In genomic region chr1:201310251-201310985, GRCh38 we compare ENCODE assay signal across 19 cellular contexts. TPM values are rescaled to one million over a fixed set of nuclear protein-coding genes. Genes with fewer than 3 reads are reported as not detected.
A peak's percentile ranks its signal among the peaks of the same experiment; 100 is the strongest.
DNase-seq lines count a peak whose midpoint lies in the region; ATAC-seq, FAIRE-seq and TF ChIP-seq lines count a peak whose summit lies in the region.
"Had no signal": no experiment of that assay in that cellular context is flagged by ENCODE, and none has a peak within 500 bp of the region (broad histone marks: within the 10 kb centered on the region; RNA-seq: fewer than 3 reads in every experiment).

No MANE protein-coding gene starts in this region.

- no peaks in the 10 kb centered on the region for H4K20me1 ChIP-seq in endothelial cell of umbilical vein (replicated peaks; ENCODE audit: control insufficient read depth, extremely low read depth, insufficient read depth, low read length)
- H4K20me1 ChIP-seq in neural progenitor cell (ENCODE audit: low read depth): no peaks in the 10 kb centered on the region

- no peaks in the 10 kb centered on the region for H3K9me1 ChIP-seq in endothelial cell of umbilical vein (replicated peaks; ENCODE audit: control insufficient read depth, extremely low read depth, insufficient read depth, low read length)

- POLR2A ChIA-PET in A549 (lab: Yijun Ruan, JAX): interaction anchor here (0.8 kb wide), 1 partner anchor 35 kb away, joined by 3 read pairs; no protein-coding TSS in a partner anchor
- POLR2A ChIA-PET in endothelial cell of umbilical vein (lab: Charles Lee): no interaction called here

- TF ChIP-seq POLR2A in A549 (IDR thresholded peaks at IDR 0.05; ENCODE audit: low read length): no peak
- no peak for TF ChIP-seq POLR2A in endothelial cell of umbilical vein (IDR thresholded peaks at IDR 0.05; ENCODE audit: low read depth, low read length)

- 37% methylated on average over 6 of the region's 7 CpGs for WGBS in A549 (ENCODE audit: missing lambda C conversion rate)

- dilution Hi-C loops in endothelial cell of umbilical vein (cut with MboI; ENCODE audit: extremely low pct_ligation_motif_present, low sequenced_read_pairs): no loop called here

- H3K9me3 ChIP-seq in A549: no peaks in the 10 kb centered on the region
- no peaks in the 10 kb centered on the region for H3K9me3 ChIP-seq in endothelial cell of umbilical vein (replicated peaks; ENCODE audit: control insufficient read depth, insufficient read depth, low read length)
- no peaks in the 10 kb centered on the region for H3K9me3 ChIP-seq in neural progenitor cell (ENCODE audit: low read depth)
- H3K9me3 ChIP-seq: spleen, tibial nerve had no signal

- H3K4me3 ChIP-seq in A549: no peak overlapping the region
- H3K4me3 ChIP-seq in endothelial cell of umbilical vein (replicated peaks in 1 of 3; ENCODE audit: insufficient read depth in 1 of 3, low read depth in 1 of 3, low read length in 3 of 3): no peak overlapping the region
- no peak overlapping the region for H3K4me3 ChIP-seq in neural progenitor cell
- H3K4me3 ChIP-seq: spleen, tibial nerve had no signal

- intact Hi-C loops in endothelial cell of umbilical vein (cut with micrococcal nuclease): no loop called here

- no peak for TF ChIP-seq EP300 in A549 (IDR thresholded peaks at IDR 0.05)

- H3K4me3 Mint-ChIP-seq in neural progenitor cell: no peak overlapping the region
- H3K4me3 Mint-ChIP-seq: CD8-positive, alpha-beta memory T cell; endodermal cell; naive thymus-derived CD8-positive, alpha-beta T cell had no signal

- no peaks in the 10 kb centered on the region for H3F3A ChIP-seq in neural progenitor cell (ENCODE audit: low read depth)

- peaks cover 24% of the 10 kb centered on the region for H3K4me1 Mint-ChIP-seq in neural progenitor cell
- H3K4me1 Mint-ChIP-seq: CD8-positive, alpha-beta memory T cell had no signal

- CTCF ChIA-PET in A549 (lab: Yijun Ruan, JAX): interaction anchor here (0.9 to 6.8 kb wide), 8 partner anchors 12 to 56 kb away, joined by 3 to 50 read pairs (median 4); no protein-coding TSS in a partner anchor
- CTCF ChIA-PET in endothelial cell of umbilical vein (lab: Charles Lee): interaction anchor here (1.2 kb wide), 1 partner anchor 21 kb away, joined by 3 read pairs; no protein-coding TSS in a partner anchor

- H3K27ac ChIP-seq in A549 (peak overlapping the region; percentile 18 to 38; a peak in 3 of 6 replicates), endothelial cell of umbilical vein (ENCODE audit: insufficient read depth, low read depth, low read length) (no peak overlapping the region), neural progenitor cell (no peak overlapping the region)
- H3K27ac ChIP-seq: spleen, tibial nerve had no signal

- no peak for ATAC-seq in A549
- ATAC-seq in GM21723 (IDR thresholded peaks at IDR 0.05; ENCODE audit: unreplicated experiment): no peak

- no peak for FAIRE-seq in A549 (lab: Jason Lieb, UNC)
- FAIRE-seq in endothelial cell of umbilical vein (lab: Jason Lieb, UNC): no peak

- no peak overlapping the region for H2AFZ ChIP-seq in endothelial cell of umbilical vein (ENCODE audit: low read depth, low read length)
- no peak overlapping the region for H2AFZ ChIP-seq in neural progenitor cell (replicated peaks)

- no peaks in the 10 kb centered on the region for H3K36me3 Mint-ChIP-seq in neural progenitor cell
- H3K36me3 Mint-ChIP-seq: CD8-positive, alpha-beta memory T cell; naive thymus-derived CD8-positive, alpha-beta T cell had no signal

- H3K9me3 Mint-ChIP-seq in neural progenitor cell: no peaks in the 10 kb centered on the region
- H3K9me3 Mint-ChIP-seq: CD8-positive, alpha-beta memory T cell; endodermal cell; naive thymus-derived CD8-positive, alpha-beta T cell had no signal

- peak overlapping the region; percentile 5; the same call in 2 of the 3 replicates for H3K4me2 ChIP-seq in A549
- no peak overlapping the region for H3K4me2 ChIP-seq in endothelial cell of umbilical vein (ENCODE audit: insufficient read depth, low read length)
- H3K4me2 ChIP-seq in neural progenitor cell: no peak overlapping the region

- peaks cover 4 to 11% of the 10 kb centered on the region in 2 experiments for H3K27me3 ChIP-seq in endothelial cell of umbilical vein (ENCODE audit: control insufficient read depth in 2 of 2, insufficient read depth in 2 of 2, low read length in 2 of 2)
- H3K27me3 ChIP-seq in neural progenitor cell: peaks cover 12% of the 10 kb centered on the region

- H3K4me1 ChIP-seq in A549 (peaks cover 48% of the 10 kb centered on the region), endothelial cell of umbilical vein (ENCODE audit: control insufficient read depth, extremely low read depth, insufficient read depth, low read length) (peaks cover 8% of the 10 kb centered on the region), neural progenitor cell (peaks cover 9% of the 10 kb centered on the region)

- DNase-seq in A549 (ENCODE audit: low read depth in 1 of 2, low spot score in 1 of 2) (peak in 1 of 2 experiments; percentile 34), NCI-H1694 (lab: John Stamatoyannopoulos, UW) (peak; percentile 85), endothelial cell of umbilical vein (ENCODE audit: low read depth, low spot score) (peak; percentile 20), neural progenitor cell (ENCODE audit: low spot score) (no peak), HCEC 1CT (no peak), iPS-NIHi11 (ENCODE audit: low spot score) (no peak)
- DNase-seq in stimulated activated CD4-positive, alpha-beta T cell treated with anti-CD3 and anti-CD28 coated beads, Interleukin-2, amount 100 ng/mL, for 48 hours: no peak
- DNase-seq: activated CD4-positive, alpha-beta T cell treated with anti-CD3 and anti-CD28 coated beads for 48 hours; activated CD8-positive, alpha-beta memory T cell treated with anti-CD3 and anti-CD28 coated beads, Interleukin-2, amount 50 U/mL, for 4 hours; CD8-positive, alpha-beta memory T cell; cerebellar nuclear complex; naive thymus-derived CD8-positive, alpha-beta T cell; spleen; T-helper 9 cell had no signal

- TF ChIP-seq CTCF in A549 (IDR thresholded peaks at IDR 0.05): no peak
- no peak for TF ChIP-seq CTCF in endothelial cell of umbilical vein (IDR thresholded peaks at IDR 0.05; ENCODE audit: extremely low read depth in 1 of 2, insufficient read depth in 1 of 2, low read depth in 1 of 2, low read length in 2 of 2)
- no peak for TF ChIP-seq CTCF in neural progenitor cell (IDR thresholded peaks at IDR 0.05)

- BruUV-seq in endothelial cell of umbilical vein (replicated peaks; lab: Mats Ljungman, UMichigan): no TSS peak

- peaks cover 8% of the 10 kb centered on the region for H3K27me3 Mint-ChIP-seq in neural progenitor cell (ENCODE audit: insufficient read depth, low read depth)

- no peak for TF ChIP-seq RAD21 in A549 (conservative IDR thresholded peaks at IDR 0.05 in 1 of 2, IDR thresholded peaks at IDR 0.05 in 1 of 2)

- H3K27ac Mint-ChIP-seq in neural progenitor cell: peak overlapping the region; percentile 66
- H3K27ac Mint-ChIP-seq: CD8-positive, alpha-beta memory T cell; endodermal cell; naive thymus-derived CD8-positive, alpha-beta T cell had no signal

- H3K9ac ChIP-seq in endothelial cell of umbilical vein (replicated peaks; ENCODE audit: extremely low read depth, insufficient read depth, low read length) (no peak overlapping the region), neural progenitor cell (no peak overlapping the region)

- no peaks in the 10 kb centered on the region for H3K79me2 ChIP-seq in endothelial cell of umbilical vein (ENCODE audit: control insufficient read depth, insufficient read depth, low read length)
- no peaks in the 10 kb centered on the region for H3K79me2 ChIP-seq in neural progenitor cell (ENCODE audit: low read depth)

- H3K36me3 ChIP-seq in endothelial cell of umbilical vein (ENCODE audit: control insufficient read depth in 2 of 2, extremely low read depth in 1 of 2, insufficient read depth in 2 of 2, low read length in 2 of 2) (no peaks in the 10 kb centered on the region), neural progenitor cell (no peaks in the 10 kb centered on the region)
- H3K36me3 ChIP-seq: spleen, tibial nerve had no signal

TF ChIP-seq in A549, 52 proteins besides CTCF, POLR2A, EP300 and RAD21 (continues in another document):
- TF ChIP-seq CHD4 (IDR thresholded peaks at IDR 0.05; ENCODE audit: borderline replicate concordance): no peak

TF ChIP-seq in endothelial cell of umbilical vein, 7 proteins besides CTCF, POLR2A, EP300 and RAD21:
- TF ChIP-seq EZH2 (IDR thresholded peaks at IDR 0.05; ENCODE audit: borderline replicate concordance, low read depth, low read length, severe bottlenecking) (no peak), JUN (IDR thresholded peaks at IDR 0.05; ENCODE audit: borderline replicate concordance, insufficient read depth, insufficient read length, low read depth) (no peak), MYC (IDR thresholded peaks at IDR 0.05; ENCODE audit: low read depth, low read length) (no peak), GATA2 (IDR thresholded peaks at IDR 0.05; ENCODE audit: insufficient read depth, insufficient read length, low read depth, low read length) (no peak), MAX (IDR thresholded peaks at IDR 0.05; ENCODE audit: insufficient read depth, insufficient read length) (no peak), POLR2AphosphoS5 (IDR thresholded peaks at IDR 0.05; ENCODE audit: insufficient read depth, low read depth, low read length) (no peak), FOS (IDR thresholded peaks at IDR 0.05; ENCODE audit: borderline replicate concordance, insufficient read depth, low read length) (no peak)
TF ChIP-seq in endothelial cell of umbilical vein: peak in this region for 0.

RNA-seq across cellular contexts. Expression of gene PKP1, which starts 27.1 kb away (rescaled TPM):
- polyA plus RNA-seq in A549 (2011; rRNA removed): not detected in 2 replicates
- 0.01 TPM in 1 of 2 replicates, not detected in the other for polyA plus RNA-seq in A549 (2012; cell fraction: cytosol; rRNA removed)
- polyA plus RNA-seq in A549 (2012; cell fraction: nucleus; rRNA removed): not detected in 2 replicates
- polyA plus RNA-seq in A549 (2017; fragmentation: RNase III; extraction: RNeasy Plus Mini Kit Qiagen cat#74134 plus additional on column Dnase treatment): not detected in 3 replicates
- not detected in 2 replicates for polyA minus RNA-seq in A549 (2011; rRNA and poly(A)+ RNA removed)
- not detected in 2 replicates for total RNA-seq in endothelial cell of umbilical vein
- 0.01 TPM in 1 of 2 replicates, not detected in the other for polyA plus RNA-seq in endothelial cell of umbilical vein
- not detected in 2 replicates for polyA plus RNA-seq in endothelial cell of umbilical vein (2011; cell fraction: cytosol; rRNA removed)
- polyA plus RNA-seq in endothelial cell of umbilical vein (2011; cell fraction: nucleus; rRNA removed): not detected in 2 replicates
- polyA plus RNA-seq in endothelial cell of umbilical vein (2012): not detected in 2 replicates
- polyA minus RNA-seq in endothelial cell of umbilical vein: not detected in 2 replicates
- polyA minus RNA-seq in endothelial cell of umbilical vein (2011; cell fraction: cytosol; rRNA and poly(A)+ RNA removed): not detected
- not detected in 2 replicates for polyA minus RNA-seq in endothelial cell of umbilical vein (2011; cell fraction: nucleus; rRNA and poly(A)+ RNA removed)
- 0.02 TPM in 1 of 2 replicates, not detected in the other for total RNA-seq in neural progenitor cell (ENCODE audit: low replicate concordance)
- total RNA-seq: CD8-positive, alpha-beta memory T cell; liver; naive thymus-derived CD8-positive, alpha-beta T cell; SK-MEL-5; spleen had no signal
- polyA plus RNA-seq: CD8-positive, alpha-beta memory T cell; naive thymus-derived CD8-positive, alpha-beta T cell had no signal

Comparison
In these comparisons a context has a peak if more than half of its experiments do, and no peak if none do; other contexts are left out.
1. DNase-seq: peak in NCI-H1694 (single experiment) and endothelial cell of umbilical vein (single experiment); none in neural progenitor cell (single experiment), HCEC 1CT (single experiment), stimulated activated CD4-positive, alpha-beta T cell treated with anti-CD3 and anti-CD28 coated beads, Interleukin-2, amount 100 ng/mL, for 48 hours (0 of 2) and iPS-NIHi11 (single experiment).
2. H3K27ac ChIP-seq: peak in A549 (2 of 2); none in endothelial cell of umbilical vein (single experiment) and neural progenitor cell (single experiment).